In the genomic region with DNA sequence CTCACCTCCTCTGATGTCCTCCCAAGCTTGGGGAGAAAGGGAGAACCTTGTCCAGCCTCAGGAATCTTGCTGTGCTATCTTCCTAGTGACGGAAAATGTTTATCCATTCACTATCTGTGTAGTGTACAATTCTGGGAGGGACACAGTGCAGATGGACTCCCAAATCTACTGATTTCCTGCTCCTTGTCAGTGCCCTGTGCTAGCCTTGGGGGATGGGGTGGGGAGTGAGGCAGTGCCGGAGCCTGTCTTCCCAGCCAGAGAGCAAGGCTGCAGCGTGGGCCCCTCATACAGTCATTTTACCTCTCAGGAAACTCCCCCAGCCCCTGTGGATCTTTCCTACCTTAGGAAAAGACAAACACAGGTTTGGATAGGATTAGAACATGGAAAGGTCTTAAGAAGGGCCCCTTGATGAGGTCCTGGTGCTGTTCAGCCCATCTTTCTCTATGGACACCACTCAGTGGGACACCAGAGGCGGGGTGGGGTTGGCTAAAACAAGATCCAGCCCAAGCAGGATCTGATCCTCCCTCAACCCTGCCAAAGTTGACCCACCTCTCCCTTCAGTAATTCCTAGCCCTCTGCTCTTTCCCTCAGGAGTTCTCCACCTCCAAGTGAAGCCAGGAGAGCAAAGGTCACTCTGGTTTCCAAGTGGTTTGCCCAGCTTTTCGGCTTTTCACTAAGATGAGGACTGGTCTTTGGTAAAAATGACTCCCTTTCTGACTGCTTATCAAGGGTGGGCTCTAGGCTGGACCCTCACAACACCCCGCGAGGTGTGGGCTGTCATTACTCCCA, we compare ENCODE assay signal across 26 cellular contexts. TPM values are rescaled to one million over a fixed set of nuclear protein-coding genes. Genes with fewer than 3 reads are reported as not detected.
DNase-seq lines count a peak whose midpoint lies in the region; ATAC-seq and TF ChIP-seq lines count a peak whose summit lies in the region.
"Had no signal": no experiment of that assay in that cellular context is flagged by ENCODE, and none has a peak within 500 bp of the region (broad histone marks: within the 10 kb centered on the region; RNA-seq: fewer than 3 reads in every experiment).

No MANE protein-coding gene starts in this region.

- no peak overlapping the region for H3K4me2 ChIP-seq in trophoblast cell (ENCODE audit: low read length)
- H3K4me2 ChIP-seq: A549 had no signal

- no peak overlapping the region for H3K4ac ChIP-seq in trophoblast cell (ENCODE audit: low read depth, low read length)

- no peak overlapping the region for H4K91ac ChIP-seq in trophoblast cell (ENCODE audit: low read depth, low read length)

- ATAC-seq in upper lobe of right lung: no peak
- no peak for ATAC-seq in stimulated activated naive CD8-positive, alpha-beta T cell treated with anti-CD3 and anti-CD28 coated beads, Interleukin-15, Interleukin-2, amounts not matched to agents 100 U/mL and 50 U/mL, for 24 hours
- ATAC-seq: A549; effector memory CD8-positive, alpha-beta T cell; foreskin keratinocyte; naive thymus-derived CD4-positive, alpha-beta T cell had no signal

- no peak overlapping the region for H4K12ac ChIP-seq in trophoblast cell (ENCODE audit: low read depth, low read length)

- DNase-seq in cardiac muscle cell (ENCODE audit: low read depth in 1 of 2, low spot score in 1 of 2) (no peak), right atrium auricular region (ENCODE audit: low spot score) (no peak), endodermal cell (no peak), trophoblast cell (no peak), upper lobe of right lung (peak; percentile 35), 8988T (no peak), NCI-H446 (lab: John Stamatoyannopoulos, UW) (no peak)
- DNase-seq in stimulated activated naive CD8-positive, alpha-beta T cell treated with anti-CD3 and anti-CD28 coated beads, Interleukin-15, Interleukin-2, amounts not matched to agents 100 U/mL and 50 U/mL, for 24 hours: no peak
- DNase-seq: activated CD4-positive, alpha-beta T cell treated with anti-CD3 and anti-CD28 coated beads, Interleukin-2, amount 10 ng/mL, durations not matched to agents 7 days and 5 days; activated naive CD4-positive, alpha-beta T cell treated with anti-CD3 and anti-CD28 coated beads for 36 hours; activated T-cell treated with anti-CD3 and anti-CD28 coated beads, Interleukin-2, amount 50 U/mL, for 48 hours; amygdala; effector memory CD8-positive, alpha-beta T cell; foreskin keratinocyte; midbrain; naive thymus-derived CD4-positive, alpha-beta T cell; NCI-H1092; NCI-H1694 treated with DMSO at 0.1 percent for 48 hours; NCI-H2171 treated with DMSO at 0.1 percent for 48 hours; NCI-H526; nucleus accumbens; SHP77 treated with DMSO at 0.1 percent for 48 hours; T-helper 9 cell had no signal

- H3K27me3 Mint-ChIP-seq in endodermal cell (ENCODE audit: insufficient read depth): no peaks in the 10 kb centered on the region
- H3K27me3 Mint-ChIP-seq: activated CD4-positive, alpha-beta T cell treated with anti-CD3 and anti-CD28 coated beads, Interleukin-2, amount 10 ng/mL, durations not matched to agents 7 days and 5 days; B cell; effector memory CD8-positive, alpha-beta T cell; naive thymus-derived CD4-positive, alpha-beta T cell had no signal

- no peak overlapping the region for H2AFZ ChIP-seq in trophoblast cell (ENCODE audit: insufficient read depth, low read length, poor library complexity)

- no peak overlapping the region for H4K8ac ChIP-seq in trophoblast cell (ENCODE audit: low read depth, low read length)

- peaks cover 7% of the 10 kb centered on the region for H3K36me3 Mint-ChIP-seq in endodermal cell (ENCODE audit: low read depth)

- H3K27ac ChIP-seq in cardiac muscle cell (peak overlapping the region; percentile 12), right atrium auricular region (no peak overlapping the region), endodermal cell (ENCODE audit: low read depth, low read length) (no peak overlapping the region), trophoblast cell (ENCODE audit: low read depth, low read length) (no peak overlapping the region), upper lobe of right lung (peak overlapping the region; percentile 51)
- H3K27ac ChIP-seq: A549, foreskin keratinocyte had no signal

- peak overlapping the region; percentile 17 for H2BK12ac ChIP-seq in trophoblast cell (ENCODE audit: low read length)

- H3K9ac ChIP-seq in endodermal cell (ENCODE audit: extremely low read depth, low read length, poor library complexity, severe bottlenecking) (no peak overlapping the region), trophoblast cell (ENCODE audit: low read length) (no peak overlapping the region)

- no peak overlapping the region for H3K4me3 Mint-ChIP-seq in endodermal cell
- H3K4me3 Mint-ChIP-seq: activated CD4-positive, alpha-beta T cell treated with anti-CD3 and anti-CD28 coated beads, Interleukin-2, amount 10 ng/mL, durations not matched to agents 7 days and 5 days; activated naive CD4-positive, alpha-beta T cell treated with anti-CD3 and anti-CD28 coated beads for 36 hours; B cell; effector memory CD8-positive, alpha-beta T cell had no signal

- H3K27me3 ChIP-seq in cardiac muscle cell (no peaks in the 10 kb centered on the region), right atrium auricular region (no peaks in the 10 kb centered on the region), endodermal cell (ENCODE audit: control insufficient read depth, insufficient read depth, low read length, poor library complexity, severe bottlenecking) (no peaks in the 10 kb centered on the region), trophoblast cell (ENCODE audit: insufficient read depth, low read length) (no peaks in the 10 kb centered on the region), upper lobe of right lung (no peaks in the 10 kb centered on the region)
- H3K27me3 ChIP-seq: foreskin keratinocyte had no signal

- WGBS in endodermal cell (ENCODE audit: insufficient coverage in 1 of 2, insufficient read length in 1 of 2), 2 experiments: 92 to 96% methylated on average over 4 to 7 of the region's 7 CpGs
- WGBS in trophoblast cell (ENCODE audit: extremely low coverage, insufficient coverage, insufficient read length): no CpG with 5 or more reads among the region's 7 CpGs

- intact Hi-C loops in upper lobe of right lung (cut with DNase I): no loop called here

- no peak overlapping the region for H2BK5ac ChIP-seq in trophoblast cell (ENCODE audit: low read depth, low read length, poor library complexity)

- H3K4me1 ChIP-seq in cardiac muscle cell (ENCODE audit: low read depth) (no peaks in the 10 kb centered on the region), right atrium auricular region (peaks cover 0 to 59% of the 10 kb centered on the region in 2 donors), endodermal cell (ENCODE audit: control insufficient read depth, insufficient read depth, low read length) (peaks cover 3% of the 10 kb centered on the region), trophoblast cell (ENCODE audit: control insufficient read depth in 1 of 2, insufficient read depth in 2 of 2, low read length in 2 of 2) (peaks cover 14 to 20% of the 10 kb centered on the region in 2 experiments), upper lobe of right lung (peaks cover 26% of the 10 kb centered on the region)
- H3K4me1 ChIP-seq: foreskin keratinocyte had no signal

- TF ChIP-seq CTCF in cardiac muscle cell (IDR thresholded peaks at IDR 0.05; ENCODE audit: low read depth, low read length): no peak
- TF ChIP-seq CTCF in right atrium auricular region (IDR thresholded peaks at IDR 0.05): no peak
- no peak for TF ChIP-seq CTCF in endodermal cell (conservative IDR thresholded peaks at IDR 0.05)
- no peak for TF ChIP-seq CTCF in upper lobe of right lung (IDR thresholded peaks at IDR 0.05)

- no peaks in the 10 kb centered on the region for H3K9me3 ChIP-seq in cardiac muscle cell (ENCODE audit: low read depth)
- H3K9me3 ChIP-seq in right atrium auricular region: no peaks in the 10 kb centered on the region
- H3K9me3 ChIP-seq in endodermal cell (ENCODE audit: control insufficient read depth, low read length): no peaks in the 10 kb centered on the region
- H3K9me3 ChIP-seq in trophoblast cell (ENCODE audit: insufficient read depth, low read depth, low read length): no peaks in the 10 kb centered on the region
- H3K9me3 ChIP-seq in upper lobe of right lung: no peaks in the 10 kb centered on the region
- H3K9me3 ChIP-seq: A549 had no signal

- H3K18ac ChIP-seq in trophoblast cell (ENCODE audit: low read length): no peak overlapping the region

- no peaks in the 10 kb centered on the region for H3K9me3 Mint-ChIP-seq in endodermal cell
- H3K9me3 Mint-ChIP-seq: activated CD4-positive, alpha-beta T cell treated with anti-CD3 and anti-CD28 coated beads, Interleukin-2, amount 10 ng/mL, durations not matched to agents 7 days and 5 days; activated naive CD4-positive, alpha-beta T cell treated with anti-CD3 and anti-CD28 coated beads for 36 hours; effector memory CD8-positive, alpha-beta T cell; naive thymus-derived CD4-positive, alpha-beta T cell had no signal

- no peak overlapping the region for H2BK120ac ChIP-seq in trophoblast cell (ENCODE audit: insufficient read depth, low read length, poor library complexity)

- H3K14ac ChIP-seq in trophoblast cell (ENCODE audit: low read length): no peak overlapping the region

- no peak overlapping the region for H2AK5ac ChIP-seq in trophoblast cell (ENCODE audit: low read length)

- no peaks in the 10 kb centered on the region for H3K36me3 ChIP-seq in cardiac muscle cell
- peaks cover 7% of the 10 kb centered on the region for H3K36me3 ChIP-seq in right atrium auricular region
- H3K36me3 ChIP-seq in endodermal cell (ENCODE audit: control insufficient read depth, insufficient read depth, low read length): peaks cover 9% of the 10 kb centered on the region
- peaks cover 3% of the 10 kb centered on the region in 2 experiments for H3K36me3 ChIP-seq in trophoblast cell (ENCODE audit: control insufficient read depth in 1 of 2, insufficient read depth in 2 of 2, low read length in 2 of 2)
- H3K36me3 ChIP-seq in upper lobe of right lung: peaks cover 9% of the 10 kb centered on the region

- H3K4me3 ChIP-seq in cardiac muscle cell (no peak overlapping the region), right atrium auricular region (no peak overlapping the region), endodermal cell (ENCODE audit: low read length) (no peak overlapping the region), trophoblast cell (ENCODE audit: low read depth, low read length) (no peak overlapping the region), upper lobe of right lung (no peak overlapping the region)
- H3K4me3 ChIP-seq: A549, coronary artery had no signal

- H3K79me1 ChIP-seq in trophoblast cell (ENCODE audit: low read length): peaks cover 11% of the 10 kb centered on the region

- peak overlapping the region; percentile 39 for H3K27ac Mint-ChIP-seq in endodermal cell
- H3K27ac Mint-ChIP-seq: activated CD4-positive, alpha-beta T cell treated with anti-CD3 and anti-CD28 coated beads, Interleukin-2, amount 10 ng/mL, durations not matched to agents 7 days and 5 days; activated naive CD4-positive, alpha-beta T cell treated with anti-CD3 and anti-CD28 coated beads for 36 hours; B cell; effector memory CD8-positive, alpha-beta T cell had no signal

- H3K23ac ChIP-seq in trophoblast cell (ENCODE audit: low read length): no peak overlapping the region

- peaks cover 12% of the 10 kb centered on the region for H3K4me1 Mint-ChIP-seq in endodermal cell

- H3K79me2 ChIP-seq in trophoblast cell (ENCODE audit: control insufficient read depth, insufficient read depth, low read length, poor library complexity): peaks cover 10% of the 10 kb centered on the region

RNA-seq across cellular contexts. Expression of a gene that starts 3.4 kb away (rescaled TPM):
- total RNA-seq in cardiac muscle cell (21.0 and 32.2 TPM in 2 replicates), right atrium auricular region (10 to 100 TPM; 13.9 to 14.4 TPM), endodermal cell (10 to 100 TPM; 18.0 to 19.8 TPM), upper lobe of right lung (15.5 TPM)
- 33.3 and 37.1 TPM in 2 replicates for polyA plus RNA-seq in cardiac muscle cell
- polyA plus RNA-seq in endodermal cell (2013, experiment 1 of 2): 14.3 TPM
- polyA plus RNA-seq in endodermal cell (2013, experiment 2 of 2): 13.4 TPM
- 13.6 and 14.4 TPM in 2 replicates for polyA plus RNA-seq in trophoblast cell (2013)

RNA-seq across cellular contexts. Expression of a gene that starts 3.5 kb away (rescaled TPM):
- 50.8 and 52.0 TPM in 2 replicates for total RNA-seq in cardiac muscle cell
- polyA plus RNA-seq in cardiac muscle cell: 35.8 and 38.9 TPM in 2 replicates
- 10 to 100 TPM; 23.5 to 26.8 TPM for total RNA-seq in right atrium auricular region
- 10 to 100 TPM; 89.8 to 94.8 TPM for total RNA-seq in endodermal cell
- 59.2 TPM for polyA plus RNA-seq in endodermal cell (2013, experiment 1 of 2)
- 49.7 TPM for polyA plus RNA-seq in endodermal cell (2013, experiment 2 of 2)
- polyA plus RNA-seq in trophoblast cell (2013): 17.7 and 18.2 TPM in 2 replicates
- total RNA-seq in upper lobe of right lung: 49.6 TPM

RNA-seq across cellular contexts. Expression of a gene that starts 23.2 kb away (rescaled TPM):
- total RNA-seq in cardiac muscle cell (25.3 and 36.6 TPM in 2 replicates), right atrium auricular region (10 to 100 TPM; 21.3 to 51.9 TPM), endodermal cell (10 to 100 TPM; 15.2 to 18.0 TPM), upper lobe of right lung (46.5 TPM)
- polyA plus RNA-seq in cardiac muscle cell: 40.8 and 43.8 TPM in 2 replicates
- polyA plus RNA-seq in endodermal cell (2013, experiment 1 of 2): 6.4 TPM
- polyA plus RNA-seq in endodermal cell (2013, experiment 2 of 2): 4.7 TPM
- 11.4 TPM in 2 replicates for polyA plus RNA-seq in trophoblast cell (2013)
- polyA plus RNA-seq: A549 had no signal

Comparison
In these comparisons a context has a peak if more than half of its experiments do, and no peak if none do; other contexts are left out.
1. H3K27ac ChIP-seq: peak in cardiac muscle cell (single experiment) and upper lobe of right lung (single experiment); none in right atrium auricular region (0 of 2), endodermal cell (single experiment) and trophoblast cell (single experiment).